8 cellular contexts compared by ENCODE assay signal in genomic region chr3:43296565-43296964, GRCh38. TPM values are rescaled to one million over a fixed set of nuclear protein-coding genes. Genes with fewer than 3 reads are reported as not detected.
DNase-seq lines count a peak whose midpoint lies in the region; ATAC-seq lines count a peak whose summit lies in the region.

No MANE protein-coding gene starts in this region.

- H3K27ac Mint-ChIP-seq in CD4-positive, CD25-positive, alpha-beta regulatory T cell: peak overlapping the region; percentile 92 to 97 (median 96)

- intact Hi-C loops in left colon (cut with DNase I, micrococcal nuclease): no loop called here

- H3K4me1 ChIP-seq in CD4-positive, CD25-positive, alpha-beta regulatory T cell (ENCODE audit: control insufficient read depth, insufficient read depth, low read length, poor library complexity, severe bottlenecking): peaks cover 98% of the 10 kb centered on the region

- no peaks in the 10 kb centered on the region for H3K9me3 ChIP-seq in CD4-positive, CD25-positive, alpha-beta regulatory T cell (ENCODE audit: control insufficient read depth in 2 of 2, low read length in 2 of 2)

- peaks cover 16% of the 10 kb centered on the region for H3K36me3 Mint-ChIP-seq in CD4-positive, CD25-positive, alpha-beta regulatory T cell

- no peaks in the 10 kb centered on the region for H3K27me3 Mint-ChIP-seq in CD4-positive, CD25-positive, alpha-beta regulatory T cell

- peak; percentile 96 to 97 for ATAC-seq in CD4-positive, CD25-positive, alpha-beta regulatory T cell (ENCODE audit: low read depth in 2 of 2)
- peak; percentile 94 for ATAC-seq in GM21515 (IDR thresholded peaks at IDR 0.05; ENCODE audit: unreplicated experiment)
- peak; percentile 69 for ATAC-seq in left colon

- DNase-seq in CD4-positive, CD25-positive, alpha-beta regulatory T cell: peak; percentile 42 to 92 (median 83)
- DNase-seq in Kasumi-1 (lab: John Stamatoyannopoulos, UW) (peak; percentile 97 to 98), left colon (peak in 1 of 2 donors; percentile 23), kidney tubule cell (ENCODE audit: low spot score) (no peak), HK-2 (ENCODE audit: unreplicated experiment) (no peak), kidney glomerular epithelial cell (lab: John Stamatoyannopoulos, UW) (no peak)
- DNase-seq in activated CD8-positive, alpha-beta memory T cell treated with anti-CD3 and anti-CD28 coated beads, Interleukin-2, amount 50 U/mL, for 4 hours: peak; percentile 57

- H3K4me1 Mint-ChIP-seq in CD4-positive, CD25-positive, alpha-beta regulatory T cell: peaks cover 43 to 91% (median 72%) of the 10 kb centered on the region in 4 donors

- H3K36me3 ChIP-seq in CD4-positive, CD25-positive, alpha-beta regulatory T cell (ENCODE audit: control insufficient read depth, insufficient read depth, low read length): peaks cover 3% of the 10 kb centered on the region

- peak overlapping the region; percentile 80 to 91 (median 88) for H3K4me3 Mint-ChIP-seq in CD4-positive, CD25-positive, alpha-beta regulatory T cell

- H3K27ac ChIP-seq in CD4-positive, CD25-positive, alpha-beta regulatory T cell (ENCODE audit: insufficient read depth, low read length, poor library complexity, severe bottlenecking): peak overlapping the region; percentile 89

- H3K9me3 Mint-ChIP-seq in CD4-positive, CD25-positive, alpha-beta regulatory T cell: no peaks in the 10 kb centered on the region

- H3K4me3 ChIP-seq in CD4-positive, CD25-positive, alpha-beta regulatory T cell (ENCODE audit: low read depth, low read length): peak overlapping the region; percentile 88

- H3K27me3 ChIP-seq in CD4-positive, CD25-positive, alpha-beta regulatory T cell (ENCODE audit: control insufficient read depth, insufficient read depth, low read length): no peaks in the 10 kb centered on the region

RNA-seq across cellular contexts. Expression of gene SNRK, which starts 10.2 kb away (rescaled TPM):
- total RNA-seq in CD4-positive, CD25-positive, alpha-beta regulatory T cell: 158 TPM
- polyA plus RNA-seq in CD4-positive, CD25-positive, alpha-beta regulatory T cell: 10 to 100 TPM; 40.7 to 56.9 (median 48.1) TPM
- total RNA-seq in left colon: 10 to 100 TPM; 27.7 to 31.7 TPM

Comparison
In these comparisons a context has a peak if more than half of its experiments do, and no peak if none do; other contexts are left out.
1. DNase-seq: peak in CD4-positive, CD25-positive, alpha-beta regulatory T cell (3 of 3), Kasumi-1 (2 of 2) and activated CD8-positive, alpha-beta memory T cell treated with anti-CD3 and anti-CD28 coated beads, Interleukin-2, amount 50 U/mL, for 4 hours (single experiment); none in kidney tubule cell (single experiment), HK-2 (single experiment) and kidney glomerular epithelial cell (single experiment).
2. Peak in every context shown above with its lines, with median percentiles within 50 percentile points of each other: ATAC-seq.